In genomic region chr7:26328498-26329390, GRCh38 we compare ENCODE assay signal across 18 cellular contexts. TPM values are rescaled to one million over a fixed set of nuclear protein-coding genes. Genes with fewer than 3 reads are reported as not detected.
A peak's percentile ranks its signal among the peaks of the same experiment; 100 is the strongest.
DNase-seq lines count a peak whose midpoint lies in the region; ATAC-seq and TF ChIP-seq lines count a peak whose summit lies in the region.
"Had no signal": no experiment of that assay in that cellular context is flagged by ENCODE, and none has a peak within 500 bp of the region (broad histone marks: within the 10 kb centered on the region; RNA-seq: fewer than 3 reads in every experiment).

No MANE protein-coding gene starts in this region.

- no peaks in the 10 kb centered on the region for H3K9me3 Mint-ChIP-seq in activated CD8-positive, alpha-beta memory T cell treated with anti-CD3 and anti-CD28 coated beads, Interleukin-2, amount 10 ng/mL, durations not matched to agents 7 days and 5 days (ENCODE audit: low read depth)
- H3K9me3 Mint-ChIP-seq in IgD-negative memory B cell, result peaks cover 0 to 5% (median 0%) of the 10 kb centered on the region in 3 donors
- H3K9me3 Mint-ChIP-seq: activated naive CD4-positive, alpha-beta T cell treated with anti-CD3 and anti-CD28 coated beads for 36 hours had no signal

- H3K27me3 Mint-ChIP-seq in activated CD8-positive, alpha-beta memory T cell treated with anti-CD3 and anti-CD28 coated beads, Interleukin-2, amount 10 ng/mL, durations not matched to agents 7 days and 5 days, result no peaks in the 10 kb centered on the region
- H3K27me3 Mint-ChIP-seq in IgD-negative memory B cell, result no peaks in the 10 kb centered on the region

- peak overlapping the region in 1 of 4 donors; percentile 66 for H3K27ac ChIP-seq in upper lobe of left lung
- H3K27ac ChIP-seq: brain microvascular endothelial cell, pancreas had no signal

- H3K27me3 ChIP-seq in upper lobe of left lung, result no peaks in the 10 kb centered on the region
- H3K27me3 ChIP-seq: brain microvascular endothelial cell, dorsolateral prefrontal cortex, pancreas had no signal

- no peak overlapping the region for H3K4me3 Mint-ChIP-seq in activated CD8-positive, alpha-beta memory T cell treated with anti-CD3 and anti-CD28 coated beads, Interleukin-2, amount 10 ng/mL, durations not matched to agents 7 days and 5 days
- peak overlapping the region in 3 of 4 donors; percentile 44 to 92 (median 82) for H3K4me3 Mint-ChIP-seq in IgD-negative memory B cell
- H3K4me3 Mint-ChIP-seq: activated naive CD4-positive, alpha-beta T cell treated with anti-CD3 and anti-CD28 coated beads for 36 hours had no signal

- CTCF ChIA-PET in activated CD8-positive, alpha-beta memory T cell treated with anti-CD3 and anti-CD28 coated beads, Interleukin-2, amount 10 ng/mL, durations not matched to agents 7 days and 5 days (lab: Charles Lee), result interaction anchor here (0.7 kb wide), 1 partner anchor 45 kb away, joined by 3 read pairs; no protein-coding TSS in a partner anchor

- H3K27ac Mint-ChIP-seq in activated CD8-positive, alpha-beta memory T cell treated with anti-CD3 and anti-CD28 coated beads, Interleukin-2, amount 10 ng/mL, durations not matched to agents 7 days and 5 days, result no peak overlapping the region
- peak overlapping the region; percentile 69 to 95 (median 93) for H3K27ac Mint-ChIP-seq in IgD-negative memory B cell
- H3K27ac Mint-ChIP-seq: activated naive CD4-positive, alpha-beta T cell treated with anti-CD3 and anti-CD28 coated beads for 36 hours had no signal

- H3K4me1 Mint-ChIP-seq in activated CD8-positive, alpha-beta memory T cell treated with anti-CD3 and anti-CD28 coated beads, Interleukin-2, amount 10 ng/mL, durations not matched to agents 7 days and 5 days, result peaks cover 15% of the 10 kb centered on the region
- H3K4me1 Mint-ChIP-seq in IgD-negative memory B cell, result peaks cover 44 to 55% (median 46%) of the 10 kb centered on the region in 3 donors

- no peak for TF ChIP-seq EP300 in upper lobe of left lung (IDR thresholded peaks at IDR 0.05)

- H3K4me1 ChIP-seq in upper lobe of left lung, result peaks cover 0 to 5% (median 4%) of the 10 kb centered on the region in 4 donors
- H3K4me1 ChIP-seq: pancreas had no signal

- DNase-seq in activated CD8-positive, alpha-beta memory T cell treated with anti-CD3 and anti-CD28 coated beads for 24 hours, result peak; percentile 47
- DNase-seq in activated CD8-positive, alpha-beta memory T cell treated with anti-CD3 and anti-CD28 coated beads, Interleukin-2, amount 10 ng/mL, durations not matched to agents 7 days and 5 days, result no peak
- peak; percentile 28 for DNase-seq in kidney tubule cell (ENCODE audit: low spot score)
- no peak for DNase-seq in upper lobe of left lung
- DNase-seq in T1000 (lab: John Stamatoyannopoulos, UW), result no peak
- no peak for DNase-seq in superior temporal gyrus (ENCODE audit: extremely low spot score)
- no peak for DNase-seq in COR-L47 (lab: John Stamatoyannopoulos, UW)
- DNase-seq: activated CD8-positive, alpha-beta memory T cell treated with anti-CD3 and anti-CD28 coated beads, Interleukin-2, amount 50 U/mL, for 4 hours; activated naive CD4-positive, alpha-beta T cell treated with anti-CD3 and anti-CD28 coated beads for 36 hours; brain microvascular endothelial cell; dorsolateral prefrontal cortex; GDM1; kidney glomerular epithelial cell; NCI-H2029 treated with DMSO at 0.1 percent for 48 hours; NCI-H524 treated with DMSO at 0.1 percent for 48 hours; pancreas; SW 1271 had no signal

- H3K36me3 Mint-ChIP-seq in activated CD8-positive, alpha-beta memory T cell treated with anti-CD3 and anti-CD28 coated beads, Interleukin-2, amount 10 ng/mL, durations not matched to agents 7 days and 5 days, result peaks cover 36% of the 10 kb centered on the region
- no peaks in the 10 kb centered on the region for H3K36me3 Mint-ChIP-seq in IgD-negative memory B cell

- no peaks in the 10 kb centered on the region for H3K36me3 ChIP-seq in upper lobe of left lung
- H3K36me3 ChIP-seq: brain microvascular endothelial cell, pancreas had no signal

- H3K4me3 ChIP-seq in upper lobe of left lung, result no peak overlapping the region
- H3K4me3 ChIP-seq: dorsolateral prefrontal cortex, pancreas had no signal

- WGBS in upper lobe of left lung, 2 donors, result 90 to 95% methylated on average over 7 of the region's 7 CpGs

- no peak for ATAC-seq in activated CD8-positive, alpha-beta memory T cell treated with anti-CD3 and anti-CD28 coated beads, Interleukin-2, amount 10 ng/mL, durations not matched to agents 7 days and 5 days
- peak; percentile 14 to 39 for ATAC-seq in upper lobe of left lung (ENCODE audit: low FRiP score in 2 of 2)

- TF ChIP-seq CTCF in upper lobe of left lung (IDR thresholded peaks at IDR 0.05), result no peak

- H3K9me3 ChIP-seq in upper lobe of left lung, result no peaks in the 10 kb centered on the region
- H3K9me3 ChIP-seq: pancreas had no signal

- TF ChIP-seq POLR2A in upper lobe of left lung (IDR thresholded peaks at IDR 0.05), result no peak

RNA-seq across cellular contexts. Expression of gene SNX10, which starts 37.1 kb away (rescaled TPM):
- 10 to 100 TPM; 42.8 to 59.3 TPM for total RNA-seq in activated CD8-positive, alpha-beta memory T cell treated with anti-CD3 and anti-CD28 coated beads, Interleukin-2, amount 10 ng/mL, durations not matched to agents 7 days and 5 days
- polyA plus RNA-seq in IgD-negative memory B cell, result 112 TPM
- 10 to 100 TPM; 24.1 to 78.6 (median 36.4) TPM for total RNA-seq in upper lobe of left lung

Comparison
In these comparisons a context has a peak if more than half of its experiments do, and no peak if none do; other contexts are left out.
1. DNase-seq: peak in activated CD8-positive, alpha-beta memory T cell treated with anti-CD3 and anti-CD28 coated beads for 24 hours (single experiment) and kidney tubule cell (single experiment); none in activated CD8-positive, alpha-beta memory T cell treated with anti-CD3 and anti-CD28 coated beads, Interleukin-2, amount 10 ng/mL, durations not matched to agents 7 days and 5 days (single experiment), upper lobe of left lung (0 of 2), T1000 (single experiment), superior temporal gyrus (single experiment) and COR-L47 (single experiment).